In the genomic region with DNA sequence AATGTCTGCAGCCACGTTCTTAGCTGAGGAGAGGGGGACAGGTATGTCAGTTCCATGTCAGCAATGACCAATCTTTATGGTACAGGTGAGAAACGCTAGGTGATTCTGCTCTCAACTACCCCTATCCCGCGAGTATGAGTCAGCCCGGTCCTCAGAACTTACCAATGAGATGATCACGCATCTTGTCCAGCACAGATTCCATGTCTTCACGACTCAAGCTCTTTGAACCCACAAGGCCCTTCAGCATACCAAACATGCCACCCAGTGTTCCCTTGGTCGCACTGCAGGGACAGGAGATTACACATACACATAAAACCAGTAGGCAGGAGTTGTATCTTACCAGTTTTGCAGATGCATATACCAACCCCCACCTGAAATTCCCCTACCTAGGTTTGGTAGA, we compare ENCODE assay signal across 1 cellular context.
TF ChIP-seq lines count a peak whose summit lies in the region.

No MANE protein-coding gene starts in this region.

TF ChIP-seq in IMR-90, 13 proteins besides CTCF, POLR2A, EP300 and RAD21 (continued from another document):
- TF ChIP-seq NFE2L2 (IDR thresholded peaks at IDR 0.05; ENCODE audit: low read depth, low read length) (no peak), USF2 (IDR thresholded peaks at IDR 0.05; ENCODE audit: low read depth, low read length) (no peak), RFX5 (IDR thresholded peaks at IDR 0.05; ENCODE audit: low read depth, low read length) (no peak)
- TF ChIP-seq, protein P1, sequence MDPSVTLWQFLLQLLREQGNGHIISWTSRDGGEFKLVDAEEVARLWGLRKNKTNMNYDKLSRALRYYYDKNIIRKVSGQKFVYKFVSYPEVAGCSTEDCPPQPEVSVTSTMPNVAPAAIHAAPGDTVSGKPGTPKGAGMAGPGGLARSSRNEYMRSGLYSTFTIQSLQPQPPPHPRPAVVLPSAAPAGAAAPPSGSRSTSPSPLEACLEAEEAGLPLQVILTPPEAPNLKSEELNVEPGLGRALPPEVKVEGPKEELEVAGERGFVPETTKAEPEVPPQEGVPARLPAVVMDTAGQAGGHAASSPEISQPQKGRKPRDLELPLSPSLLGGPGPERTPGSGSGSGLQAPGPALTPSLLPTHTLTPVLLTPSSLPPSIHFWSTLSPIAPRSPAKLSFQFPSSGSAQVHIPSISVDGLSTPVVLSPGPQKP (IDR thresholded peaks at IDR 0.05; ENCODE audit: borderline replicate concordance, low read depth, low read length) = no peak
